23 cellular contexts compared by ENCODE assay signal in genomic region chr19:51462681-51463080, GRCh38. TPM values are rescaled to one million over a fixed set of nuclear protein-coding genes. Genes with fewer than 3 reads are reported as not detected.
A peak's percentile ranks its signal among the peaks of the same experiment; 100 is the strongest.
DNase-seq lines count a peak whose midpoint lies in the region; ATAC-seq and TF ChIP-seq lines count a peak whose summit lies in the region.
"Had no signal": no experiment of that assay in that cellular context is flagged by ENCODE, and none has a peak within 500 bp of the region (broad histone marks: within the 10 kb centered on the region; RNA-seq: fewer than 3 reads in every experiment).

No MANE protein-coding gene starts in this region.

- H3K9me3 ChIP-seq in spleen: no peaks in the 10 kb centered on the region
- H3K9me3 ChIP-seq: BE2C, SJCRH30 had no signal

- no peaks in the 10 kb centered on the region for H3K36me3 ChIP-seq in spleen
- H3K36me3 ChIP-seq: BE2C, SJCRH30 had no signal

- H3K4me1 Mint-ChIP-seq in immature natural killer cell (peaks cover 22 to 41% of the 10 kb centered on the region in 2 donors), T-cell (peaks cover 6 to 12% (median 11%) of the 10 kb centered on the region in 3 donors)

- H3K4me3 Mint-ChIP-seq in immature natural killer cell (peak overlapping the region; percentile 54 to 71 (median 61)), T-cell (no peak overlapping the region)

- H3K27ac Mint-ChIP-seq in immature natural killer cell (no peak overlapping the region), T-cell (no peak overlapping the region)

- H3K27me3 Mint-ChIP-seq in immature natural killer cell (ENCODE audit: low read depth in 3 of 3): peaks cover 16 to 37% (median 20%) of the 10 kb centered on the region in 3 donors
- H3K27me3 Mint-ChIP-seq in T-cell: peaks cover 28 to 66% of the 10 kb centered on the region in 2 donors

- no peak for ATAC-seq in T-cell (replicated peaks in 1 of 4)
- ATAC-seq: K562, Right ventricle myocardium inferior had no signal

- peaks cover 0 to 54% (median 14%) of the 10 kb centered on the region in 6 donors for H3K4me1 ChIP-seq in spleen
- H3K4me1 ChIP-seq: BE2C, SJCRH30 had no signal

- peaks cover 0 to 75% (median 19%) of the 10 kb centered on the region in 7 donors for H3K27me3 ChIP-seq in spleen (replicated peaks in 1 of 7)
- H3K27me3 ChIP-seq: SJCRH30 had no signal

- no peak for TF ChIP-seq POLR2A in spleen (IDR thresholded peaks at IDR 0.05)

- H3K27ac ChIP-seq in spleen: no peak overlapping the region
- H3K27ac ChIP-seq: 22Rv1, PC-9, SJCRH30 had no signal

- H3K36me3 Mint-ChIP-seq in immature natural killer cell: no peaks in the 10 kb centered on the region
- no peaks in the 10 kb centered on the region for H3K36me3 Mint-ChIP-seq in T-cell
- H3K36me3 Mint-ChIP-seq: CD8-positive, alpha-beta memory T cell had no signal

- POLR2A ChIA-PET in T-cell (lab: Charles Lee): no interaction called here

- CTCF ChIA-PET in T-cell (lab: Charles Lee): interaction anchor here in 1 of 2 donors (0.5 to 0.9 kb wide), 2 partner anchors 10 to 11 kb away, joined by 3 read pairs; no protein-coding TSS in a partner anchor

- TF ChIP-seq CTCF in spleen (IDR thresholded peaks at IDR 0.05 in 8 of 11, conservative IDR thresholded peaks at IDR 0.05 in 3 of 11): no peak

- peak; percentile 56 for DNase-seq in activated CD8-positive, alpha-beta memory T cell treated with anti-CD3 and anti-CD28 coated beads for 24 hours
- DNase-seq in activated CD8-positive, alpha-beta memory T cell treated with anti-CD3 and anti-CD28 coated beads, Interleukin-2, amount 50 U/mL, for 4 hours: no peak
- DNase-seq in immature natural killer cell (no peak), spleen (peak; percentile 48), NCI-H748 treated with DMSO at 0.1 percent for 48 hours (lab: John Stamatoyannopoulos, UW) (no peak), NCI-H510A treated with DMSO at 0.1 percent for 48 hours (lab: John Stamatoyannopoulos, UW) (no peak), T-cell (no peak)
- DNase-seq: BE2C; Calu3; CD8-positive, alpha-beta memory T cell; DMS79 treated with DMSO at 0.1 percent for 48 hours; Kasumi-1; NCI-H2029; NCI-H446; NCI-H526; PC-9; SJCRH30 had no signal

- H3K9me3 Mint-ChIP-seq in immature natural killer cell (no peaks in the 10 kb centered on the region), T-cell (no peaks in the 10 kb centered on the region)
- H3K9me3 Mint-ChIP-seq: CD8-positive, alpha-beta memory T cell had no signal

- 73 to 85% (median 82%) methylated on average over 9 to 10 of the region's 10 CpGs for WGBS in spleen, 5 donors

- no peak overlapping the region for H3K4me3 ChIP-seq in spleen
- H3K4me3 ChIP-seq: K562, PC-9, SJCRH30 had no signal

- intact Hi-C loops in spleen (cut with DNase I; ENCODE audit: low total_unique reads): no loop called here

RNA-seq across cellular contexts. Expression of gene SIGLEC8, which starts 4.4 kb away (rescaled TPM):
- polyA plus RNA-seq in immature natural killer cell (not detected), spleen (1 to 10 TPM; 1.1 to 5.1 (median 3.5) TPM)
- total RNA-seq in spleen (10 to 100 TPM in 4 of 7 donors, 1 to 10 TPM in 3; 2.2 to 39.3 (median 10.1) TPM), T-cell (not detected)
- total RNA-seq: Calu3; CD8-positive, alpha-beta memory T cell; MCF 10A; PC-9; RPMI7951; SJCRH30 had no signal
- polyA plus RNA-seq: CD14-positive monocyte; CD8-positive, alpha-beta memory T cell had no signal

RNA-seq across cellular contexts. Expression of gene CEACAM18, which starts 15.7 kb away (rescaled TPM):
- polyA plus RNA-seq in immature natural killer cell: not detected
- not detected for total RNA-seq in spleen
- polyA plus RNA-seq in spleen: not detected
- not detected for total RNA-seq in T-cell
- total RNA-seq: Calu3; CD8-positive, alpha-beta memory T cell; MCF 10A; PC-9; Right ventricle myocardium inferior; RPMI7951; SJCRH30 had no signal
- polyA plus RNA-seq: CD14-positive monocyte; CD8-positive, alpha-beta memory T cell had no signal

RNA-seq across cellular contexts. Expression of gene SIGLEC12, which starts 38.9 kb away (rescaled TPM):
- polyA plus RNA-seq in immature natural killer cell (not detected), spleen (1 to 10 TPM; 2.0 to 5.3 (median 2.4) TPM)
- total RNA-seq in spleen (10 to 100 TPM in 3 of 7 donors, 1 to 10 TPM in 4; 4.0 to 65.1 (median 7.0) TPM), T-cell (not detected)
- total RNA-seq: Calu3, MCF 10A, PC-9, RPMI7951, SJCRH30 had no signal

RNA-seq across cellular contexts. Expression of gene SIGLEC10, which starts 45.2 kb away (rescaled TPM):
- polyA plus RNA-seq in immature natural killer cell: 1 to 10 TPM in 1 of 3 donors, under 1 TPM in 2; 0.09 to 1.8 (median 0.39) TPM
- total RNA-seq in spleen: 100 to 1,000 TPM in 4 of 7 donors, 10 to 100 TPM in 3; 68.9 to 155 (median 102) TPM
- polyA plus RNA-seq in spleen: 10 to 100 TPM; 38.0 to 47.3 (median 41.2) TPM
- 1 to 10 TPM in 3 of 5 donors, under 1 TPM in 2; 0.67 to 6.7 (median 1.8) TPM for total RNA-seq in T-cell
- total RNA-seq: Calu3, MCF 10A, PC-9, RPMI7951, SJCRH30 had no signal

Comparison
In these comparisons a context has a peak if more than half of its experiments do, and no peak if none do; other contexts are left out.
1. DNase-seq: peak in activated CD8-positive, alpha-beta memory T cell treated with anti-CD3 and anti-CD28 coated beads for 24 hours (single experiment) and spleen (single experiment); none in activated CD8-positive, alpha-beta memory T cell treated with anti-CD3 and anti-CD28 coated beads, Interleukin-2, amount 50 U/mL, for 4 hours (single experiment), immature natural killer cell (0 of 3), NCI-H748 treated with DMSO at 0.1 percent for 48 hours (single experiment), NCI-H510A treated with DMSO at 0.1 percent for 48 hours (single experiment) and T-cell (0 of 34).
2. H3K4me3 Mint-ChIP-seq: peak in immature natural killer cell (5 of 5); none in T-cell (0 of 3).
3. RNA of gene SIGLEC12, which starts 38.9 kb away (total RNA-seq): 4.0 to 65.1 TPM in spleen; not detected in T-cell; every median in the first group is over 4 times any median in the second.